In genomic region chr2:122186761-122187222, GRCh38 we compare ENCODE assay signal across 1 cellular context.
A peak's percentile ranks its signal among the peaks of the same experiment; 100 is the strongest.
TF ChIP-seq lines count a peak whose summit lies in the region.

No MANE protein-coding gene starts in this region.

TF ChIP-seq in K562, 482 proteins besides CTCF, POLR2A, EP300 and RAD21 (continued from another document):
- TF ChIP-seq ZNF318 (IDR thresholded peaks at IDR 0.05; ENCODE audit: borderline replicate concordance in 1 of 2, low read depth in 1 of 2) (no peak), ZBTB1 (CRISPR knock-in tag; IDR thresholded peaks at IDR 0.05; ENCODE audit: borderline replicate concordance, low read depth) (no peak), SMARCA4 (IDR thresholded peaks at IDR 0.05) (peak; percentile 42; the same call in 1 of the 2 replicates), FIP1L1 (IDR thresholded peaks at IDR 0.05; ENCODE audit: low read depth, low read length, poor library complexity, severe bottlenecking) (no peak), RHOXF2B (CRISPR knock-in tag; conservative IDR thresholded peaks at IDR 0.05) (no peak), ZNF639 (CRISPR knock-in tag; conservative IDR thresholded peaks at IDR 0.05 in 1 of 2, IDR thresholded peaks at IDR 0.05 in 1 of 2) (0 out of 4 replicates have a peak, but pooled peaks of 1 of the 2 experiments have one; percentile 37), NFXL1 (CRISPR knock-in tag; IDR thresholded peaks at IDR 0.05) (no peak), ZNF174 (CRISPR knock-in tag; IDR thresholded peaks at IDR 0.05) (no peak), SMARCE1 (IDR thresholded peaks at IDR 0.05) (peak; percentile 43; the same call in 1 of the 2 replicates), NR2C2 (CRISPR knock-in tag; IDR thresholded peaks at IDR 0.05) (no peak), NR2C2 (tag; IDR thresholded peaks at IDR 0.05) (no peak), ZC3H8 (IDR thresholded peaks at IDR 0.05) (no peak)
